In the genomic region with DNA sequence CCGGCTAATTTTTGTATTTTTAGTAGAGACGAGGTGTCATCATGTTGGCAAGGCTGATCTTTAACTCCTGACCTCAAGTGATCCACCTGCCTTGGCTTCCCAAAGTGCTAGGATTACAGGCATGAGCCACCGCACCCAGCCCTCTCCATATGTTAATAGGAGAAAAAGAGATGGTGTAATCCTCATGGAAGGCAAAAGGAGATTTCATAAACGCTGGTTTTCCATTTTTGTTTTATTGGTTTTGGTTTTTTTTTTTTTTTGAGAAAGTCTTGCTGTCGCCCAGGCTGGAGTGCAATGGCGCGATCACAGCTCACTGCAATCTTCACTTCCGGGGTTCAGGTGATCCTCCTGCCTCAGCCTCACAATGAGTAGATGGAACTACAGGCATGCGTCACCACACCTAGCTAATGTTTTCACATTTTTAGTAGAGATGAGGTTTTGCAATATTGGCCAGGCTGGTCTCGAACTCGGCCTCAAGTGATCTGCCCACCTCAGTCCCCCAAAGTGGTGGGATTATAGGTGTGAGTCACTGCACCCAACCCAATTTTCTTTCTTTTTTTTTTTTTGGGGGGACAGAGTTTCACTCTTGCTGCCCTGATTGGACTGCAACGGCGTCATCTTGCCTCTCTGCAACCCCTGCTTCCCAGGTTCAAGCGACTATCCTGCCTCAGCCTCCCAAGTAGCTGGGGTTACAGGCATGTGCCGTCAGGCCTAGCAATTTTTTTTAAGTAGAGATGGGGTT, we compare ENCODE assay signal across 15 cellular contexts. TPM values are rescaled to one million over a fixed set of nuclear protein-coding genes. Genes with fewer than 3 reads are reported as not detected.
DNase-seq lines count a peak whose midpoint lies in the region; ATAC-seq, FAIRE-seq and TF ChIP-seq lines count a peak whose summit lies in the region.
"Had no signal": no experiment of that assay in that cellular context is flagged by ENCODE, and none has a peak within 500 bp of the region (broad histone marks: within the 10 kb centered on the region; RNA-seq: fewer than 3 reads in every experiment).

No MANE protein-coding gene starts in this region.

- H3K9me3 Mint-ChIP-seq in activated CD4-positive, alpha-beta T cell treated with anti-CD3 and anti-CD28 coated beads, Interleukin-2, amount 10 ng/mL, durations not matched to agents 7 days and 5 days = no peaks in the 10 kb centered on the region
- H3K9me3 Mint-ChIP-seq in IgD-negative memory B cell = no peaks in the 10 kb centered on the region
- H3K9me3 Mint-ChIP-seq in activated naive CD8-positive, alpha-beta T cell treated with anti-CD3 and anti-CD28 coated beads, Interleukin-2, amount 50 U/mL, for 24 hours = no peaks in the 10 kb centered on the region

- intact Hi-C loops in posterior vena cava (cut with DNase I) = no loop called here

- no peaks in the 10 kb centered on the region for H3K27me3 Mint-ChIP-seq in activated CD4-positive, alpha-beta T cell treated with anti-CD3 and anti-CD28 coated beads, Interleukin-2, amount 10 ng/mL, durations not matched to agents 7 days and 5 days
- no peaks in the 10 kb centered on the region for H3K27me3 Mint-ChIP-seq in IgD-negative memory B cell
- H3K27me3 Mint-ChIP-seq in activated naive CD8-positive, alpha-beta T cell treated with anti-CD3 and anti-CD28 coated beads, Interleukin-2, amount 50 U/mL, for 24 hours = no peaks in the 10 kb centered on the region

- TF ChIP-seq POLR2A in GM12892 (IDR thresholded peaks at IDR 0.05; ENCODE audit: low read depth, low read length) = no peak

- CTCF ChIA-PET in activated CD4-positive, alpha-beta T cell treated with anti-CD3 and anti-CD28 coated beads, Interleukin-2, amount 10 ng/mL, durations not matched to agents 7 days and 5 days (lab: Charles Lee) = interaction anchor here (0.6 to 1.8 kb wide), 4 partner anchors 9 to 51 kb away, joined by 3 to 8 read pairs (median 4); no protein-coding TSS in a partner anchor

- ATAC-seq in activated naive CD8-positive, alpha-beta T cell treated with anti-CD3 and anti-CD28 coated beads, Interleukin-2, amount 50 U/mL, for 24 hours = no peak
- ATAC-seq: left cardiac atrium had no signal

- H3K36me3 Mint-ChIP-seq in activated CD4-positive, alpha-beta T cell treated with anti-CD3 and anti-CD28 coated beads, Interleukin-2, amount 10 ng/mL, durations not matched to agents 7 days and 5 days (ENCODE audit: low read depth) = peaks cover 58% of the 10 kb centered on the region
- peaks cover 3% of the 10 kb centered on the region for H3K36me3 Mint-ChIP-seq in IgD-negative memory B cell
- H3K36me3 Mint-ChIP-seq in activated naive CD8-positive, alpha-beta T cell treated with anti-CD3 and anti-CD28 coated beads, Interleukin-2, amount 50 U/mL, for 24 hours (ENCODE audit: low read depth) = peaks cover 66% of the 10 kb centered on the region

- H3K4me1 Mint-ChIP-seq in activated CD4-positive, alpha-beta T cell treated with anti-CD3 and anti-CD28 coated beads, Interleukin-2, amount 10 ng/mL, durations not matched to agents 7 days and 5 days = peaks cover 66% of the 10 kb centered on the region
- peaks cover 32 to 49% (median 43%) of the 10 kb centered on the region in 3 donors for H3K4me1 Mint-ChIP-seq in IgD-negative memory B cell
- H3K4me1 Mint-ChIP-seq in activated naive CD8-positive, alpha-beta T cell treated with anti-CD3 and anti-CD28 coated beads, Interleukin-2, amount 50 U/mL, for 24 hours = peaks cover 86% of the 10 kb centered on the region

- no peak overlapping the region for H3K4me3 Mint-ChIP-seq in activated CD4-positive, alpha-beta T cell treated with anti-CD3 and anti-CD28 coated beads, Interleukin-2, amount 10 ng/mL, durations not matched to agents 7 days and 5 days
- H3K4me3 Mint-ChIP-seq in IgD-negative memory B cell = peak overlapping the region in 3 of 4 donors; percentile 33 to 75 (median 71)
- H3K4me3 Mint-ChIP-seq in activated naive CD8-positive, alpha-beta T cell treated with anti-CD3 and anti-CD28 coated beads, Interleukin-2, amount 50 U/mL, for 24 hours = peak overlapping the region; percentile 35

- FAIRE-seq in GM12892 (lab: Jason Lieb, UNC) = no peak
- FAIRE-seq: GM18507, H1 had no signal

- POLR2A ChIA-PET in activated CD4-positive, alpha-beta T cell treated with anti-CD3 and anti-CD28 coated beads, Interleukin-2, amount 10 ng/mL, durations not matched to agents 7 days and 5 days (lab: Charles Lee) = no interaction called here

- no peak for DNase-seq in activated CD4-positive, alpha-beta T cell treated with anti-CD3 and anti-CD28 coated beads, Interleukin-2, amount 10 ng/mL, durations not matched to agents 7 days and 5 days
- DNase-seq in activated CD4-positive, alpha-beta T cell treated with anti-CD3 and anti-CD28 coated beads, Interleukin-2, amount 50 U/mL, for 1 hour = no peak
- DNase-seq in activated naive CD8-positive, alpha-beta T cell treated with anti-CD3 and anti-CD28 coated beads, Interleukin-2, amount 50 U/mL, for 24 hours = no peak
- DNase-seq in posterior vena cava (ENCODE audit: low spot score) (peak; percentile 25), SKM-1 treated with dmso at 0.1 percent for 144 hours (lab: John Stamatoyannopoulos, UW; ENCODE audit: unreplicated experiment) (no peak), middle frontal gyrus (ENCODE audit: extremely low spot score, low spot score) (no peak), GM12892 (ENCODE audit: insufficient read length) (no peak)
- DNase-seq: activated T-cell treated with anti-CD3 and anti-CD28 coated beads for 4 hours, dermis blood vessel endothelial cell, left cardiac atrium, NCI-H1105 treated with DMSO at 0.1 percent for 48 hours, retina had no signal

- H3K27ac Mint-ChIP-seq in activated CD4-positive, alpha-beta T cell treated with anti-CD3 and anti-CD28 coated beads, Interleukin-2, amount 10 ng/mL, durations not matched to agents 7 days and 5 days = peak overlapping the region; percentile 75
- peak overlapping the region; percentile 23 to 88 (median 53) for H3K27ac Mint-ChIP-seq in IgD-negative memory B cell
- H3K27ac Mint-ChIP-seq in activated naive CD8-positive, alpha-beta T cell treated with anti-CD3 and anti-CD28 coated beads, Interleukin-2, amount 50 U/mL, for 24 hours = peak overlapping the region; percentile 56

RNA-seq across cellular contexts. Expression of gene PTGES3, which starts 8.1 kb away (rescaled TPM):
- total RNA-seq in activated CD4-positive, alpha-beta T cell treated with anti-CD3 and anti-CD28 coated beads, Interleukin-2, amount 10 ng/mL, durations not matched to agents 7 days and 5 days = 100 to 1,000 TPM; 218 to 236 TPM
- polyA plus RNA-seq in IgD-negative memory B cell = 246 TPM
- total RNA-seq in posterior vena cava = 100 to 1,000 TPM; 132 to 145 TPM
- polyA plus RNA-seq in GM12892 (2012; ENCODE audit: missing spikeins) = 297 TPM

RNA-seq across cellular contexts. Expression of gene ATP5F1B, which starts 34.2 kb away (rescaled TPM):
- 100 to 1,000 TPM; 506 to 539 TPM for total RNA-seq in activated CD4-positive, alpha-beta T cell treated with anti-CD3 and anti-CD28 coated beads, Interleukin-2, amount 10 ng/mL, durations not matched to agents 7 days and 5 days
- 727 TPM for polyA plus RNA-seq in IgD-negative memory B cell
- 100 to 1,000 TPM; 363 to 368 TPM for total RNA-seq in posterior vena cava
- 1,127 TPM for polyA plus RNA-seq in GM12892 (2012; ENCODE audit: missing spikeins)

RNA-seq across cellular contexts. Expression of gene NACA, which starts 45.1 kb away (rescaled TPM):
- total RNA-seq in activated CD4-positive, alpha-beta T cell treated with anti-CD3 and anti-CD28 coated beads, Interleukin-2, amount 10 ng/mL, durations not matched to agents 7 days and 5 days = 100 to 1,000 TPM; 805 to 843 TPM
- 1,127 TPM for polyA plus RNA-seq in IgD-negative memory B cell
- 100 to 1,000 TPM; 530 to 542 TPM for total RNA-seq in posterior vena cava
- 3,019 TPM for polyA plus RNA-seq in GM12892 (2012; ENCODE audit: missing spikeins)

RNA-seq across cellular contexts. Expression of gene BAZ2A, which starts 49.9 kb away (rescaled TPM):
- 100 to 1,000 TPM in 1 of 2 experiments, 10 to 100 TPM in 1; 98.4 to 116 TPM for total RNA-seq in activated CD4-positive, alpha-beta T cell treated with anti-CD3 and anti-CD28 coated beads, Interleukin-2, amount 10 ng/mL, durations not matched to agents 7 days and 5 days
- polyA plus RNA-seq in IgD-negative memory B cell = 46.9 TPM
- 10 to 100 TPM; 48.7 to 66.3 TPM for total RNA-seq in posterior vena cava
- polyA plus RNA-seq in GM12892 (2012; ENCODE audit: missing spikeins) = 40.2 TPM
